Comparison of ENCODE assay signal across 22 cellular contexts in genomic region chr11:46722566-46723358, GRCh38. TPM values are rescaled to one million over a fixed set of nuclear protein-coding genes. Genes with fewer than 3 reads are reported as not detected.
A peak's percentile ranks its signal among the peaks of the same experiment; 100 is the strongest.
DNase-seq lines count a peak whose midpoint lies in the region; ATAC-seq, FAIRE-seq and TF ChIP-seq lines count a peak whose summit lies in the region.
"Had no signal": no experiment of that assay in that cellular context is flagged by ENCODE, and none has a peak within 500 bp of the region (broad histone marks: within the 10 kb centered on the region; RNA-seq: fewer than 3 reads in every experiment).

No MANE protein-coding gene starts in this region.

- H3K27me3 ChIP-seq in H1 (replicated peaks in 1 of 4; ENCODE audit: control insufficient read depth in 3 of 4, extremely low read depth in 1 of 4, insufficient read depth in 3 of 4, low read length in 3 of 4) (no peaks in the 10 kb centered on the region), neural progenitor cell (no peaks in the 10 kb centered on the region), thyroid gland (no peaks in the 10 kb centered on the region)

- intact Hi-C loops in thyroid gland (cut with DNase I): no loop called here

- peak overlapping the region; percentile 14 for H3K27ac Mint-ChIP-seq in activated T-helper 17 cell treated with anti-CD3 and anti-CD28 coated beads, Interleukin-2, amount 50 U/mL, for 72 hours
- no peak overlapping the region for H3K27ac Mint-ChIP-seq in neural progenitor cell
- no peak overlapping the region for H3K27ac Mint-ChIP-seq in activated T-cell treated with anti-CD3 and anti-CD28 coated beads, Interleukin-2, amount 50 U/mL, for 24 hours
- H3K27ac Mint-ChIP-seq: GM23338, HFFc6 had no signal

- H3K9me3 ChIP-seq in H1 (ENCODE audit: insufficient read depth in 2 of 2, low read depth in 1 of 2, low read length in 1 of 2) (no peaks in the 10 kb centered on the region), neural progenitor cell (ENCODE audit: low read depth) (no peaks in the 10 kb centered on the region), thyroid gland (no peaks in the 10 kb centered on the region)
- H3K9me3 ChIP-seq: Caco-2, HAP-1 had no signal

- no peak overlapping the region for H3K14ac ChIP-seq in H1 (ENCODE audit: insufficient read length)

- H3K79me1 ChIP-seq in H1 (ENCODE audit: low read depth, low read length): no peaks in the 10 kb centered on the region

- H3K4me2 ChIP-seq in H1 (ENCODE audit: insufficient read depth in 1 of 2, low read depth in 2 of 2, low read length in 2 of 2): no peak overlapping the region
- H3K4me2 ChIP-seq in neural progenitor cell: no peak overlapping the region
- H3K4me2 ChIP-seq: GM23338 had no signal

- no peaks in the 10 kb centered on the region for H3K27me3 Mint-ChIP-seq in activated T-helper 17 cell treated with anti-CD3 and anti-CD28 coated beads, Interleukin-2, amount 50 U/mL, for 72 hours
- H3K27me3 Mint-ChIP-seq in neural progenitor cell (ENCODE audit: insufficient read depth, low read depth): peaks cover 8% of the 10 kb centered on the region
- H3K27me3 Mint-ChIP-seq in activated T-cell treated with anti-CD3 and anti-CD28 coated beads, Interleukin-2, amount 50 U/mL, for 24 hours: no peaks in the 10 kb centered on the region
- H3K27me3 Mint-ChIP-seq: CD4-positive, alpha-beta memory T cell had no signal

- H3K9ac ChIP-seq in H1 (replicated peaks in 1 of 4; ENCODE audit: extremely low read depth in 1 of 4, low read depth in 3 of 4, low read length in 3 of 4) (no peak overlapping the region), neural progenitor cell (no peak overlapping the region)

- H3K36me3 ChIP-seq in H1 (ENCODE audit: control insufficient read depth in 2 of 4, insufficient read depth in 4 of 4, low read length in 3 of 4) (no peaks in the 10 kb centered on the region), neural progenitor cell (no peaks in the 10 kb centered on the region), thyroid gland (no peaks in the 10 kb centered on the region)
- H3K36me3 ChIP-seq: HAP-1 had no signal

- H3K4me1 ChIP-seq in H1 (replicated peaks in 1 of 4; ENCODE audit: control insufficient read depth in 3 of 4, insufficient read depth in 4 of 4, low read length in 3 of 4): peaks cover 0 to 5% (median under 1%) of the 10 kb centered on the region in 4 experiments; a peak in 2 of 7 replicates
- no peaks in the 10 kb centered on the region for H3K4me1 ChIP-seq in neural progenitor cell
- peaks cover 0 to 9% of the 10 kb centered on the region in 2 donors for H3K4me1 ChIP-seq in thyroid gland
- H3K4me1 ChIP-seq: HAP-1 had no signal

- 91% methylated on average over 10 of the region's 11 CpGs; no CpG with 5 or more reads in 1 of the 2 experiments for WGBS in H1 (ENCODE audit: extremely low coverage in 1 of 2, insufficient coverage in 1 of 2, insufficient read length in 1 of 2, insufficient replicate concordance in 2 of 2, low coverage in 1 of 2, low lambda C conversion rate in 2 of 2, missing lambda C conversion rate in 1 of 2), 2 experiments
- 89 to 90% methylated on average over 9 to 10 of the region's 11 CpGs for WGBS in thyroid gland, 2 donors

- no peak overlapping the region for H3K23ac ChIP-seq in H1 (ENCODE audit: insufficient read length)

- no peak overlapping the region for H3K4ac ChIP-seq in H1 (replicated peaks; ENCODE audit: insufficient read length, low read depth, low read length)

- no peak for TF ChIP-seq CTCF in H1 (IDR thresholded peaks at IDR 0.05; ENCODE audit: control extremely low read depth in 1 of 3, insufficient read depth in 1 of 3, low read depth in 1 of 3, low read length in 3 of 3)
- no peak for TF ChIP-seq CTCF in neural progenitor cell (IDR thresholded peaks at IDR 0.05)
- TF ChIP-seq CTCF in thyroid gland (IDR thresholded peaks at IDR 0.05): no peak

- POLR2A ChIA-PET in H1 (lab: Charles Lee; ENCODE audit: partially characterized antibody): interaction anchor here (1.0 to 4.3 kb wide), 2 partner anchors 16 kb away, joined by 3 to 21 read pairs; no protein-coding TSS in a partner anchor

- no peak overlapping the region for H3K27ac ChIP-seq in H1 (ENCODE audit: low read depth, low read length)
- H3K27ac ChIP-seq in neural progenitor cell: no peak overlapping the region
- H3K27ac ChIP-seq in thyroid gland: peak overlapping the region in 1 of 3 donors; percentile 20

- no peak overlapping the region for H2BK20ac ChIP-seq in H1 (ENCODE audit: low read length)

- no peak overlapping the region for H4K91ac ChIP-seq in H1 (replicated peaks; ENCODE audit: insufficient read length, low read length)

- no peak overlapping the region for H3K18ac ChIP-seq in H1 (ENCODE audit: extremely low read depth, low read length)

- H2BK12ac ChIP-seq in H1 (ENCODE audit: low read depth, low read length): no peak overlapping the region

- H4K8ac ChIP-seq in H1 (ENCODE audit: extremely low read depth, insufficient read depth, low read length): peak overlapping the region; percentile 28; the same call in 1 of the 2 replicates

- no peak for FAIRE-seq in H1 (lab: Jason Lieb, UNC)
- FAIRE-seq: GM12891, GM18507, H54 had no signal

- no peak for TF ChIP-seq POLR2A in H1 (IDR thresholded peaks at IDR 0.05; ENCODE audit: control extremely low read depth in 1 of 2, low read depth in 2 of 2, low read length in 2 of 2)
- TF ChIP-seq POLR2A in thyroid gland (IDR thresholded peaks at IDR 0.05): no peak

- H2BK5ac ChIP-seq in H1 (ENCODE audit: low read depth, low read length): no peak overlapping the region

- H4K5ac ChIP-seq in H1 (ENCODE audit: insufficient read length, low read depth, low read length): no peak overlapping the region

- H3K36me3 Mint-ChIP-seq in activated T-helper 17 cell treated with anti-CD3 and anti-CD28 coated beads, Interleukin-2, amount 50 U/mL, for 72 hours (ENCODE audit: low read depth): no peaks in the 10 kb centered on the region
- H3K36me3 Mint-ChIP-seq in neural progenitor cell: no peaks in the 10 kb centered on the region
- no peaks in the 10 kb centered on the region for H3K36me3 Mint-ChIP-seq in activated T-cell treated with anti-CD3 and anti-CD28 coated beads, Interleukin-2, amount 50 U/mL, for 24 hours (ENCODE audit: low read depth)
- H3K36me3 Mint-ChIP-seq: CD4-positive, alpha-beta memory T cell had no signal

- DNase-seq in H1 (ENCODE audit: low read depth in 1 of 2, low spot score in 2 of 2): no peak
- no peak for DNase-seq in neural progenitor cell (ENCODE audit: low spot score)
- DNase-seq in thyroid gland: peak; percentile 57 to 61
- DNase-seq in NCI-H2171 (lab: John Stamatoyannopoulos, UW): no peak
- DNase-seq in activated T-cell treated with anti-CD3 and anti-CD28 coated beads, Interleukin-2, amount 50 U/mL, for 24 hours: no peak
- DNase-seq: C1 segment of cervical spinal cord; Caco-2; CD4-positive, alpha-beta memory T cell; DMS153; GF-D8; HFFc6 had no signal

- no peak for TF ChIP-seq EP300 in H1 (IDR thresholded peaks at IDR 0.05; ENCODE audit: borderline replicate concordance in 1 of 2, low read depth in 2 of 2, low read length in 2 of 2)

- H2BK120ac ChIP-seq in H1 (replicated peaks; ENCODE audit: low read depth, low read length): no peak overlapping the region

- H2BK15ac ChIP-seq in H1 (ENCODE audit: low read length): no peak overlapping the region

- no peak for TF ChIP-seq RAD21 in H1 (IDR thresholded peaks at IDR 0.05 in 1 of 2, conservative IDR thresholded peaks at IDR 0.05 in 1 of 2; ENCODE audit: low read depth in 2 of 2, low read length in 2 of 2)

- no peak overlapping the region for H2AK5ac ChIP-seq in H1 (ENCODE audit: low read depth, low read length)

- no peak overlapping the region for H3K56ac ChIP-seq in H1 (replicated peaks; ENCODE audit: insufficient read length, low read depth, low read length)

- no peaks in the 10 kb centered on the region for H3K23me2 ChIP-seq in H1 (ENCODE audit: low read depth, low read length)

- ATAC-seq in activated T-helper 17 cell treated with anti-CD3 and anti-CD28 coated beads, Interleukin-2, amount 50 U/mL, for 72 hours (replicated peaks): no peak
- ATAC-seq in esophagus mucosa: no peak
- ATAC-seq: GM23338 had no signal

- H4K20me1 ChIP-seq in H1 (replicated peaks in 1 of 2; ENCODE audit: control insufficient read depth in 1 of 2, insufficient read depth in 2 of 2, low read length in 2 of 2): no peaks in the 10 kb centered on the region
- H4K20me1 ChIP-seq in neural progenitor cell (ENCODE audit: low read depth): no peaks in the 10 kb centered on the region

- H2AFZ ChIP-seq in H1 (ENCODE audit: low read length): no peak overlapping the region
- no peak overlapping the region for H2AFZ ChIP-seq in neural progenitor cell (replicated peaks)

- no peaks in the 10 kb centered on the region for H3F3A ChIP-seq in neural progenitor cell (ENCODE audit: low read depth)

- H3K4me3 ChIP-seq in H1 (ENCODE audit: extremely low read depth in 1 of 4, insufficient read depth in 2 of 4, low read depth in 3 of 4, low read length in 4 of 4): no peak overlapping the region
- no peak overlapping the region for H3K4me3 ChIP-seq in neural progenitor cell
- no peak overlapping the region for H3K4me3 ChIP-seq in thyroid gland (replicated peaks in 1 of 3)
- H3K4me3 ChIP-seq: GM23338, HAP-1 had no signal

- no peaks in the 10 kb centered on the region for H3K79me2 ChIP-seq in H1 (ENCODE audit: control insufficient read depth in 1 of 2, insufficient read depth in 2 of 2, low read length in 2 of 2)
- H3K79me2 ChIP-seq in neural progenitor cell (ENCODE audit: low read depth): no peaks in the 10 kb centered on the region

- no peak overlapping the region for H3K4me3 Mint-ChIP-seq in activated T-helper 17 cell treated with anti-CD3 and anti-CD28 coated beads, Interleukin-2, amount 50 U/mL, for 72 hours
- peak overlapping the region; percentile 11 for H3K4me3 Mint-ChIP-seq in neural progenitor cell
- no peak overlapping the region for H3K4me3 Mint-ChIP-seq in activated T-cell treated with anti-CD3 and anti-CD28 coated beads, Interleukin-2, amount 50 U/mL, for 24 hours
- H3K4me3 Mint-ChIP-seq: GM23338, HFFc6 had no signal

- H3K9me3 Mint-ChIP-seq in activated T-helper 17 cell treated with anti-CD3 and anti-CD28 coated beads, Interleukin-2, amount 50 U/mL, for 72 hours: no peaks in the 10 kb centered on the region
- H3K9me3 Mint-ChIP-seq in neural progenitor cell: no peaks in the 10 kb centered on the region
- no peaks in the 10 kb centered on the region for H3K9me3 Mint-ChIP-seq in activated T-cell treated with anti-CD3 and anti-CD28 coated beads, Interleukin-2, amount 50 U/mL, for 24 hours
- H3K9me3 Mint-ChIP-seq: CD4-positive, alpha-beta memory T cell; GM23338; HFFc6 had no signal

- H3K4me1 Mint-ChIP-seq in activated T-helper 17 cell treated with anti-CD3 and anti-CD28 coated beads, Interleukin-2, amount 50 U/mL, for 72 hours: peaks cover 5% of the 10 kb centered on the region
- peaks cover 14% of the 10 kb centered on the region for H3K4me1 Mint-ChIP-seq in neural progenitor cell
- H3K4me1 Mint-ChIP-seq in activated T-cell treated with anti-CD3 and anti-CD28 coated beads, Interleukin-2, amount 50 U/mL, for 24 hours (ENCODE audit: low read depth): peaks cover 6% of the 10 kb centered on the region

- CTCF ChIA-PET in H1 (lab: Charles Lee; ENCODE audit: partially characterized antibody): interaction anchor here (0.7 to 0.9 kb wide), 2 partner anchors 20 to 305 kb away, joined by 3 to 4 read pairs; no protein-coding TSS in a partner anchor

RNA-seq across cellular contexts. Expression of gene F2, which starts 3.7 kb away (rescaled TPM):
- total RNA-seq in activated T-helper 17 cell treated with anti-CD3 and anti-CD28 coated beads, Interleukin-2, amount 50 U/mL, for 72 hours: not detected
- not detected in 2 replicates for total RNA-seq in H1 (2021; fragmentation: NEBNext Ultra II Directional; extraction: Animal tissue kit (Norgen Biotek cat#: 25700))
- polyA plus RNA-seq in H1 (2011; rRNA removed): 0.11 and 0.25 TPM in 2 replicates
- polyA plus RNA-seq in H1 (2011; cell fraction: cytosol; rRNA removed): 0.25 TPM
- 0.74 TPM for polyA plus RNA-seq in H1 (2011; cell fraction: nucleus; rRNA removed)
- 0.13 to 0.25 TPM (median 0.19 TPM) in 3 of 4 replicates, not detected in the other for polyA plus RNA-seq in H1 (2012, experiment 1 of 2)
- 0.13 TPM for polyA plus RNA-seq in H1 (2012, experiment 2 of 2)
- 0.02 TPM for polyA plus RNA-seq in H1 (2013, experiment 1 of 2)
- polyA plus RNA-seq in H1 (2013, experiment 2 of 2): 0.06 TPM
- polyA minus RNA-seq in H1 (2011; rRNA and poly(A)+ RNA removed): 0.28 TPM in 1 of 2 replicates, not detected in the other
- polyA minus RNA-seq in H1 (2011; cell fraction: cytosol; rRNA and poly(A)+ RNA removed): not detected
- not detected for polyA minus RNA-seq in H1 (2011; cell fraction: nucleus; rRNA and poly(A)+ RNA removed)
- 0.06 TPM in 1 of 2 replicates, not detected in the other for total RNA-seq in neural progenitor cell (ENCODE audit: low replicate concordance)
- total RNA-seq in thyroid gland: not detected
- not detected for total RNA-seq in esophagus mucosa
- total RNA-seq: A172; A673; CD4-positive, alpha-beta memory T cell; Daoy; G401; HFFc6 had no signal
- polyA plus RNA-seq: CD4-positive, alpha-beta memory T cell; GM23338 had no signal

RNA-seq across cellular contexts. Expression of gene ZNF408, which starts 21.9 kb away (rescaled TPM):
- 10 to 100 TPM; 10.5 to 15.1 TPM for total RNA-seq in activated T-helper 17 cell treated with anti-CD3 and anti-CD28 coated beads, Interleukin-2, amount 50 U/mL, for 72 hours
- total RNA-seq in H1 (2021; fragmentation: NEBNext Ultra II Directional; extraction: Animal tissue kit (Norgen Biotek cat#: 25700)): 10.7 and 11.0 TPM in 2 replicates
- 11.0 and 16.9 TPM in 2 replicates for polyA plus RNA-seq in H1 (2011; rRNA removed)
- 10.9 TPM for polyA plus RNA-seq in H1 (2011; cell fraction: cytosol; rRNA removed)
- polyA plus RNA-seq in H1 (2011; cell fraction: nucleus; rRNA removed): 15.5 TPM
- 6.9 to 10.3 TPM (median 9.8 TPM) in 4 replicates for polyA plus RNA-seq in H1 (2012, experiment 1 of 2)
- 10.6 TPM for polyA plus RNA-seq in H1 (2012, experiment 2 of 2)
- polyA plus RNA-seq in H1 (2013, experiment 1 of 2): 6.4 TPM
- 5.3 TPM for polyA plus RNA-seq in H1 (2013, experiment 2 of 2)
- 6.8 and 9.3 TPM in 2 replicates for polyA minus RNA-seq in H1 (2011; rRNA and poly(A)+ RNA removed)
- 12.5 TPM for polyA minus RNA-seq in H1 (2011; cell fraction: cytosol; rRNA and poly(A)+ RNA removed)
- polyA minus RNA-seq in H1 (2011; cell fraction: nucleus; rRNA and poly(A)+ RNA removed): 14.9 TPM
- total RNA-seq in neural progenitor cell (ENCODE audit: low replicate concordance) (2.8 and 10.7 TPM in 2 replicates), thyroid gland (10 to 100 TPM in 3 of 4 donors, 1 to 10 TPM in 1; 9.8 to 17.8 (median 12.5) TPM), esophagus mucosa (6.7 TPM)

RNA-seq across cellular contexts. Expression of gene ARHGAP1, which starts 22.3 kb away (rescaled TPM):
- total RNA-seq in activated T-helper 17 cell treated with anti-CD3 and anti-CD28 coated beads, Interleukin-2, amount 50 U/mL, for 72 hours: 10 to 100 TPM; 43.5 to 49.6 TPM
- total RNA-seq in H1 (2021; fragmentation: NEBNext Ultra II Directional; extraction: Animal tissue kit (Norgen Biotek cat#: 25700)): 58.8 and 63.3 TPM in 2 replicates
- 28.6 and 42.8 TPM in 2 replicates for polyA plus RNA-seq in H1 (2011; rRNA removed)
- polyA plus RNA-seq in H1 (2011; cell fraction: cytosol; rRNA removed): 16.2 TPM
- polyA plus RNA-seq in H1 (2011; cell fraction: nucleus; rRNA removed): 26.4 TPM
- 38.9 to 44.5 TPM (median 42.1 TPM) in 4 replicates for polyA plus RNA-seq in H1 (2012, experiment 1 of 2)
- polyA plus RNA-seq in H1 (2012, experiment 2 of 2): 55.2 TPM
- 33.1 TPM for polyA plus RNA-seq in H1 (2013, experiment 1 of 2)
- 31.8 TPM for polyA plus RNA-seq in H1 (2013, experiment 2 of 2)
- 61.4 and 84.5 TPM in 2 replicates for polyA minus RNA-seq in H1 (2011; rRNA and poly(A)+ RNA removed)
- polyA minus RNA-seq in H1 (2011; cell fraction: cytosol; rRNA and poly(A)+ RNA removed): 34.3 TPM
- 22.8 TPM for polyA minus RNA-seq in H1 (2011; cell fraction: nucleus; rRNA and poly(A)+ RNA removed)
- total RNA-seq in neural progenitor cell (ENCODE audit: low replicate concordance) (8.1 and 11.8 TPM in 2 replicates), thyroid gland (10 to 100 TPM; 30.8 to 57.9 (median 47.7) TPM), esophagus mucosa (88.7 TPM)

Comparison
In these comparisons a context has a peak if more than half of its experiments do, and no peak if none do; other contexts are left out.
1. DNase-seq: peak in thyroid gland (2 of 2); none in H1 (0 of 2), neural progenitor cell (single experiment), NCI-H2171 (single experiment) and activated T-cell treated with anti-CD3 and anti-CD28 coated beads, Interleukin-2, amount 50 U/mL, for 24 hours (single experiment).